ENCODE assay signal across 1 cellular context in genomic region chr4:152177538-152177937, GRCh38.
TF ChIP-seq lines count a peak whose summit lies in the region.
"Not testable (repeated sequence)": the region's sequence is repeated elsewhere in the genome, so short reads cannot be mapped to it uniquely, and the experiment has no call there.

No MANE protein-coding gene starts in this region.

TF ChIP-seq in K562, 482 proteins besides CTCF, POLR2A, EP300 and RAD21 (continued from another document):
- TF ChIP-seq, protein P1, sequence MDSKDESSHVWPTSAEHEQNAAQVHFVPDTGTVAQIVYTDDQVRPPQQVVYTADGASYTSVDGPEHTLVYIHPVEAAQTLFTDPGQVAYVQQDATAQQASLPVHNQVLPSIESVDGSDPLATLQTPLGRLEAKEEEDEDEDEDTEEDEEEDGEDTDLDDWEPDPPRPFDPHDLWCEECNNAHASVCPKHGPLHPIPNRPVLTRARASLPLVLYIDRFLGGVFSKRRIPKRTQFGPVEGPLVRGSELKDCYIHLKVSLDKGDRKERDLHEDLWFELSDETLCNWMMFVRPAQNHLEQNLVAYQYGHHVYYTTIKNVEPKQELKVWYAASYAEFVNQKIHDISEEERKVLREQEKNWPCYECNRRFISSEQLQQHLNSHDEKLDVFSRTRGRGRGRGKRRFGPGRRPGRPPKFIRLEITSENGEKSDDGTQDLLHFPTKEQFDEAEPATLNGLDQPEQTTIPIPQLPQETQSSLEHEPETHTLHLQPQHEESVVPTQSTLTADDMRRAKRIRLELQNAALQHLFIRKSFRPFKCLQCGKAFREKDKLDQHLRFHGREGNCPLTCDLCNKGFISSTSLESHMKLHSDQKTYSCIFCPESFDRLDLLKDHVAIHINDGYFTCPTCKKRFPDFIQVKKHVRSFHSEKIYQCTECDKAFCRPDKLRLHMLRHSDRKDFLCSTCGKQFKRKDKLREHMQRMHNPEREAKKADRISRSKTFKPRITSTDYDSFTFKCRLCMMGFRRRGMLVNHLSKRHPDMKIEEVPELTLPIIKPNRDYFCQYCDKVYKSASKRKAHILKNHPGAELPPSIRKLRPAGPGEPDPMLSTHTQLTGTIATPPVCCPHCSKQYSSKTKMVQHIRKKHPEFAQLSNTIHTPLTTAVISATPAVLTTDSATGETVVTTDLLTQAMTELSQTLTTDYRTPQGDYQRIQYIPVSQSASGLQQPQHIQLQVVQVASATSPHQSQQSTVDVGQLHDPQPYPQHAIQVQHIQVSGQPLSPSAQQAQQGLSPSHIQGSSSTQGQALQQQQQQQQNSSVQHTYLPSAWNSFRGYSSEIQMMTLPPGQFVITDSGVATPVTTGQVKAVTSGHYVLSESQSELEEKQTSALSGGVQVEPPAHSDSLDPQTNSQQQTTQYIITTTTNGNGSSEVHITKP (IDR thresholded peaks at IDR 0.05; ENCODE audit: partially characterized antibody), result peak; percentile 76
- TF ChIP-seq CBFA2T3 (IDR thresholded peaks at IDR 0.05) (peak; percentile 89), SMARCA4 (IDR thresholded peaks at IDR 0.05) (peak; percentile 47; the same call in 1 of the 2 replicates), NR4A1 (tag; IDR thresholded peaks at IDR 0.05) (peak; percentile 77; the same call in 1 of the 2 replicates), POLR2AphosphoS5 (IDR thresholded peaks at IDR 0.05; ENCODE audit: control insufficient read depth, insufficient read depth, low read depth, low read length) (0 out of 2 replicates have a peak, but pooled peaks have one; percentile 33), SMAD3 (CRISPR knock-in tag; conservative IDR thresholded peaks at IDR 0.05) (0 out of 2 replicates have a peak, but pooled peaks have one; percentile 19), MTA2 (IDR thresholded peaks at IDR 0.05; ENCODE audit: low read depth) (peak; percentile 91), STAT5A (IDR thresholded peaks at IDR 0.05; ENCODE audit: borderline replicate concordance, low read length) (peak; percentile 44; the same call in 1 of the 2 replicates), TCF3 (CRISPR knock-in tag; IDR thresholded peaks at IDR 0.05) (peak; percentile 78), CBFA2T2 (conservative IDR thresholded peaks at IDR 0.05) (peak; percentile 91), ZNF197 (CRISPR knock-in tag; IDR thresholded peaks at IDR 0.05; ENCODE audit: low read depth) (peak; percentile 82), FOXM1 (IDR thresholded peaks at IDR 0.05; ENCODE audit: low read depth) (peak; percentile 80), NFIC (IDR thresholded peaks at IDR 0.05) (peak; percentile 66), MEF2D (tag; conservative IDR thresholded peaks at IDR 0.05; ENCODE audit: low read depth) (0 out of 2 replicates have a peak, but pooled peaks have one; percentile 25), RCOR1 (IDR thresholded peaks at IDR 0.05; ENCODE audit: borderline replicate concordance in 1 of 2, low read depth in 2 of 2, low read length in 2 of 2) (peak in 1 of 2 experiments; percentile 41; a peak in 1 of 4 replicates)
- TF ChIP-seq NR4A1 (CRISPR knock-in tag; IDR thresholded peaks at IDR 0.05); FOXM1 (CRISPR knock-in tag; IDR thresholded peaks at IDR 0.05; ENCODE audit: low read depth): not testable (repeated sequence)
TF ChIP-seq in K562: peak in this region for 42; not testable (repeated sequence) for 440.
